10 cellular contexts compared by ENCODE assay signal in genomic region chr3:65507446-65507845, GRCh38.
"Had no signal": no experiment of that assay in that cellular context is flagged by ENCODE, and none has a peak within 500 bp of the region (broad histone marks: within the 10 kb centered on the region; RNA-seq: fewer than 3 reads in every experiment).

No MANE protein-coding gene starts in this region.

- H3K4me1 ChIP-seq: HAP-1 had no signal

- H3K27ac Mint-ChIP-seq: HFFc6 had no signal

- H3K9ac ChIP-seq: GM23248, KMS-11 had no signal

- H3K9me3 Mint-ChIP-seq: HFFc6 had no signal

- H3K36me3 ChIP-seq: HAP-1 had no signal

- DNase-seq: GM23248, GOT3, H7, HFFc6, IMR-90, KBM-7 had no signal

- FAIRE-seq: HTR-8/SVneo had no signal

- H2AFZ ChIP-seq: GM23248 had no signal

- H3K9me3 ChIP-seq: HAP-1 had no signal

- H3K4me2 ChIP-seq: KMS-11 had no signal

- H3K4me3 Mint-ChIP-seq: HFFc6 had no signal

- ATAC-seq: HCT116 had no signal

- H3K27ac ChIP-seq: GM23248, KMS-11 had no signal

- H3K4me3 ChIP-seq: GM23248, HAP-1 had no signal
